11 cellular contexts compared by ENCODE assay signal in genomic region chr2:210663574-210663973, GRCh38.
DNase-seq lines count a peak whose midpoint lies in the region; ATAC-seq and TF ChIP-seq lines count a peak whose summit lies in the region.
"Had no signal": no experiment of that assay in that cellular context is flagged by ENCODE, and none has a peak within 500 bp of the region (broad histone marks: within the 10 kb centered on the region; RNA-seq: fewer than 3 reads in every experiment).

No MANE protein-coding gene starts in this region.

- peaks cover 5% of the 10 kb centered on the region for H3K36me3 ChIP-seq in neural progenitor cell

- H3K27me3 Mint-ChIP-seq in neural progenitor cell (ENCODE audit: insufficient read depth, low read depth) = peaks cover 2% of the 10 kb centered on the region
- no peaks in the 10 kb centered on the region for H3K27me3 Mint-ChIP-seq in natural killer cell (ENCODE audit: low read depth in 2 of 2)

- no peaks in the 10 kb centered on the region for H4K20me1 ChIP-seq in neural progenitor cell (ENCODE audit: low read depth)

- H3K36me3 Mint-ChIP-seq in neural progenitor cell (peaks cover 14% of the 10 kb centered on the region), natural killer cell (no peaks in the 10 kb centered on the region)

- no peaks in the 10 kb centered on the region for H3K4me1 ChIP-seq in neural progenitor cell

- TF ChIP-seq CTCF in GM12872 (IDR thresholded peaks at IDR 0.05; ENCODE audit: insufficient read depth, low read depth, low read length) = 0 out of 3 replicates have a peak, but pooled peaks have one; percentile 18
- peak; percentile 52 for TF ChIP-seq CTCF in neural progenitor cell (IDR thresholded peaks at IDR 0.05)
- TF ChIP-seq CTCF in natural killer cell (IDR thresholded peaks at IDR 0.05) = no peak

- H3K9ac ChIP-seq in neural progenitor cell = no peak overlapping the region

- H3K4me1 Mint-ChIP-seq in neural progenitor cell (peaks cover 5% of the 10 kb centered on the region), natural killer cell (no peaks in the 10 kb centered on the region)

- H2AFZ ChIP-seq in neural progenitor cell (replicated peaks) = no peak overlapping the region

- no peaks in the 10 kb centered on the region for H3F3A ChIP-seq in neural progenitor cell (ENCODE audit: low read depth)

- H3K27me3 ChIP-seq in neural progenitor cell = no peaks in the 10 kb centered on the region

- H3K27ac Mint-ChIP-seq in neural progenitor cell = no peak overlapping the region
- H3K27ac Mint-ChIP-seq in natural killer cell = no peak overlapping the region

- H3K79me2 ChIP-seq in neural progenitor cell (ENCODE audit: low read depth) = no peaks in the 10 kb centered on the region

- H3K4me3 Mint-ChIP-seq in neural progenitor cell = no peak overlapping the region
- H3K4me3 Mint-ChIP-seq in natural killer cell = no peak overlapping the region

- H3K27ac ChIP-seq in neural progenitor cell = no peak overlapping the region
- H3K27ac ChIP-seq: epithelial cell of prostate had no signal

- no peak overlapping the region for H3K4me3 ChIP-seq in neural progenitor cell

- H3K9me3 ChIP-seq in neural progenitor cell (ENCODE audit: low read depth) = no peaks in the 10 kb centered on the region

- DNase-seq in NCI-H2081 treated with DMSO at 0.1 percent for 48 hours (lab: John Stamatoyannopoulos, UW) (peak; percentile 34), cerebellar cortex (ENCODE audit: low spot score) (peak; percentile 3), neural progenitor cell (ENCODE audit: low spot score) (peak; percentile 39), GOT3 (lab: John Stamatoyannopoulos, UW) (no peak), 8988T (no peak), activated gamma-delta T cell (lab: John Stamatoyannopoulos, UW) (no peak), natural killer cell (no peak)
- DNase-seq: stimulated activated CD4-positive, alpha-beta T cell treated with anti-CD3 and anti-CD28 coated beads, Interleukin-4, amount 100 ng/mL, for 4 hours; T-helper 9 cell had no signal

- H3K4me2 ChIP-seq in neural progenitor cell = no peak overlapping the region

- intact Hi-C loops in natural killer cell (cut with micrococcal nuclease) = no loop called here

- no peak for ATAC-seq in natural killer cell

- H3K9me3 Mint-ChIP-seq in neural progenitor cell (peaks cover 10% of the 10 kb centered on the region), natural killer cell (peaks cover 8 to 9% of the 10 kb centered on the region in 2 donors)

Comparison
In these comparisons a context has a peak if more than half of its experiments do, and no peak if none do; other contexts are left out.
1. DNase-seq: peak in NCI-H2081 treated with DMSO at 0.1 percent for 48 hours (single experiment), cerebellar cortex (single experiment) and neural progenitor cell (single experiment); none in GOT3 (single experiment), 8988T (single experiment), activated gamma-delta T cell (single experiment) and natural killer cell (single experiment).